ENCODE assay signal across 8 cellular contexts in the genomic region with DNA sequence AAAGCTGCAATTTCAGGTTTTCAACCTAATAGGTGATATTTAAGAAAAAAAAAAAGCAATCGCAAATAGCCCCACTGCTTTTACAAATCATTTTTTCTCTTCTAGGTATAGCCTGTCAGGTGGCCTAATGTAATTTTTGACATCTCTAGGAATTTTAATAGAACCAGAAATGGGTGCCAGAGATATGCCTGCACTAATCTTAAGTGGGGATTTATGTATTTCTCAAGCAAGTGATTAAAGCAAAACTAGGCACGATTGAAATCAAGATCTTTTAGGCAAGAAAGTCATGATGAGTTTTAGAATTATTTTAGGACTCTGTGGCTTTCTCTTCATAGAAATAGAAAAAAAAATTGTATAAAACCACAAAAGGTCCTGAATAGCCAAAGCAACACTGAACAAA. TPM values are rescaled to one million over a fixed set of nuclear protein-coding genes. Genes with fewer than 3 reads are reported as not detected.
DNase-seq lines count a peak whose midpoint lies in the region; ATAC-seq, FAIRE-seq and TF ChIP-seq lines count a peak whose summit lies in the region.

No MANE protein-coding gene starts in this region.

- H2BK120ac ChIP-seq in mesenchymal stem cell (ENCODE audit: low read depth, low read length): no peak overlapping the region

- H3K27me3 Mint-ChIP-seq in astrocyte (ENCODE audit: low read depth, unreplicated experiment): no peaks in the 10 kb centered on the region

- no peak overlapping the region for H3K23ac ChIP-seq in mesenchymal stem cell (ENCODE audit: low read length in 2 of 2)

- intact Hi-C loops in aorta (cut with DNase I): loop anchor here (5.0 to 10.0 kb wide), 2 partner anchors 44 to 456 kb away; no protein-coding TSS in a partner anchor

- peaks cover 15% of the 10 kb centered on the region for H3K4me1 ChIP-seq in HUES64 (ENCODE audit: insufficient read depth, low read length)
- H3K4me1 ChIP-seq in astrocyte (ENCODE audit: insufficient read depth, low read length): peaks cover 9% of the 10 kb centered on the region
- peaks cover 6% of the 10 kb centered on the region for H3K4me1 ChIP-seq in mesenchymal stem cell (ENCODE audit: control insufficient read depth, insufficient read depth, low read depth, low read length)
- H3K4me1 ChIP-seq in aorta (ENCODE audit: control insufficient read depth in 1 of 2, insufficient read depth in 2 of 2, low read length in 2 of 2): peaks cover 0 to 4% of the 10 kb centered on the region in 2 donors

- H2AK5ac ChIP-seq in mesenchymal stem cell (ENCODE audit: low read length, severe bottlenecking): no peak overlapping the region

- peak overlapping the region; percentile 93 for H3K4me3 Mint-ChIP-seq in astrocyte (ENCODE audit: unreplicated experiment)

- no peak for ATAC-seq in aorta (ENCODE audit: low FRiP score)

- no peak overlapping the region for H4K8ac ChIP-seq in mesenchymal stem cell (ENCODE audit: low read length)

- H3K4me3 ChIP-seq in AG10803 (ENCODE audit: low read length) (peak overlapping the region; percentile 82), HUES64 (ENCODE audit: low read length) (peak overlapping the region; percentile 78), astrocyte (ENCODE audit: insufficient read depth, low read depth, low read length) (peak overlapping the region; percentile 82), mesenchymal stem cell (ENCODE audit: insufficient read depth in 1 of 2, low read depth in 1 of 2, low read length in 2 of 2) (peak overlapping the region in 1 of 2 experiments; percentile 83), aorta (ENCODE audit: low read length in 2 of 2) (peak overlapping the region; percentile 62 to 88)

- H3K4me2 ChIP-seq in astrocyte (ENCODE audit: low read length) (peak overlapping the region; percentile 89), mesenchymal stem cell (ENCODE audit: low read length, poor library complexity, severe bottlenecking) (no peak overlapping the region)

- DNase-seq in AG10803 (ENCODE audit: low read depth): no peak
- no peak for DNase-seq in astrocyte (ENCODE audit: low read depth)
- no peak for DNase-seq in mesenchymal stem cell
- DNase-seq in aorta: no peak
- DNase-seq in stimulated activated naive CD4-positive, alpha-beta T cell treated with Interleukin-2 at 50 U/mL for 16 hours (lab: John Stamatoyannopoulos, UW): no peak
- no peak for DNase-seq in GM19239 (ENCODE audit: insufficient read length, low spot score)
- no peak for DNase-seq in GM12891 (ENCODE audit: insufficient read length, low spot score)

- peaks cover 11% of the 10 kb centered on the region for H3K79me2 ChIP-seq in astrocyte (ENCODE audit: insufficient read depth, low read length)

- H4K91ac ChIP-seq in mesenchymal stem cell (ENCODE audit: low read length): no peak overlapping the region

- H2AFZ ChIP-seq in astrocyte (ENCODE audit: low read depth, low read length) (peak overlapping the region; percentile 77), mesenchymal stem cell (ENCODE audit: low read depth, low read length) (no peak overlapping the region)

- H3K4ac ChIP-seq in mesenchymal stem cell (ENCODE audit: low read depth in 1 of 2, low read length in 2 of 2): no peak overlapping the region

- H3K14ac ChIP-seq in mesenchymal stem cell (ENCODE audit: low read length in 2 of 2): no peak overlapping the region

- H3K4me1 Mint-ChIP-seq in astrocyte (ENCODE audit: low read depth, unreplicated experiment): peaks cover 9% of the 10 kb centered on the region

- H3K36me3 ChIP-seq in HUES64 (ENCODE audit: insufficient read depth, low read length): peaks cover 18% of the 10 kb centered on the region
- no peaks in the 10 kb centered on the region for H3K36me3 ChIP-seq in astrocyte (ENCODE audit: insufficient read depth, low read length)
- H3K36me3 ChIP-seq in mesenchymal stem cell (ENCODE audit: control insufficient read depth in 1 of 2, insufficient read depth in 2 of 2, low read depth in 1 of 2, low read length in 2 of 2): peaks cover 1 to 20% of the 10 kb centered on the region in 2 experiments
- no peaks in the 10 kb centered on the region for H3K36me3 ChIP-seq in aorta (ENCODE audit: control insufficient read depth in 1 of 2, insufficient read depth in 2 of 2, low read length in 1 of 2)

- H3K9me3 Mint-ChIP-seq in astrocyte (ENCODE audit: unreplicated experiment): no peaks in the 10 kb centered on the region

- H3K9ac ChIP-seq in HUES64 (ENCODE audit: low read depth, low read length): peak overlapping the region; percentile 87
- peak overlapping the region; percentile 86 for H3K9ac ChIP-seq in astrocyte (ENCODE audit: low read length)
- H3K9ac ChIP-seq in mesenchymal stem cell (ENCODE audit: low read length): peak overlapping the region; percentile 95

- H3K27ac Mint-ChIP-seq in astrocyte (ENCODE audit: unreplicated experiment): peak overlapping the region; percentile 64

- H2BK12ac ChIP-seq in mesenchymal stem cell (ENCODE audit: low read length in 2 of 2): no peak overlapping the region

- FAIRE-seq in astrocyte (lab: Jason Lieb, UNC) (no peak), GM19239 (lab: Jason Lieb, UNC) (no peak), GM12891 (lab: Jason Lieb, UNC) (no peak)

- 74% methylated on average over 1 of the region's 2 CpGs for WGBS in HUES64
- WGBS in mesenchymal stem cell: 71% methylated on average over 1 of the region's 2 CpGs
- WGBS in aorta, 2 donors: 2 to 4% methylated on average over 2 of the region's 2 CpGs

- no peak overlapping the region for H3K18ac ChIP-seq in mesenchymal stem cell (ENCODE audit: low read depth in 1 of 2, low read length in 2 of 2)

- H4K20me1 ChIP-seq in astrocyte (ENCODE audit: insufficient read depth, low read length): no peaks in the 10 kb centered on the region

- H3K27ac ChIP-seq in HUES64 (ENCODE audit: low read depth, low read length) (peak overlapping the region; percentile 89), astrocyte (ENCODE audit: low read depth, low read length) (peak overlapping the region; percentile 85), mesenchymal stem cell (ENCODE audit: low read length, poor library complexity, severe bottlenecking) (peak overlapping the region; percentile 92), aorta (ENCODE audit: low read depth in 1 of 2, low read length in 2 of 2) (peak overlapping the region in 1 of 2 donors; percentile 67)

- H2BK15ac ChIP-seq in mesenchymal stem cell (ENCODE audit: low read depth, poor library complexity, severe bottlenecking): no peak overlapping the region

- peaks cover 3% of the 10 kb centered on the region for H3K36me3 Mint-ChIP-seq in astrocyte (ENCODE audit: low read depth, unreplicated experiment)

- H3K27me3 ChIP-seq in HUES64 (ENCODE audit: insufficient read depth, low read length) (no peaks in the 10 kb centered on the region), astrocyte (ENCODE audit: insufficient read depth, low read length) (no peaks in the 10 kb centered on the region), mesenchymal stem cell (ENCODE audit: control insufficient read depth in 1 of 2, insufficient read depth in 1 of 2, low read length in 2 of 2) (no peaks in the 10 kb centered on the region), aorta (ENCODE audit: control insufficient read depth in 1 of 2, insufficient read depth in 2 of 2, low read length in 1 of 2) (no peaks in the 10 kb centered on the region)

- peaks cover 2% of the 10 kb centered on the region for H3K79me1 ChIP-seq in mesenchymal stem cell (replicated peaks; ENCODE audit: low read length, poor library complexity, severe bottlenecking)

- no peak overlapping the region for H2BK5ac ChIP-seq in mesenchymal stem cell (ENCODE audit: low read depth, low read length, poor library complexity, severe bottlenecking)

- no peaks in the 10 kb centered on the region for H3K9me3 ChIP-seq in HUES64 (ENCODE audit: insufficient read depth, low read depth, low read length)
- H3K9me3 ChIP-seq in astrocyte (ENCODE audit: insufficient read depth, low read depth, low read length): no peaks in the 10 kb centered on the region
- no peaks in the 10 kb centered on the region for H3K9me3 ChIP-seq in mesenchymal stem cell (ENCODE audit: control insufficient read depth, low read length)
- H3K9me3 ChIP-seq in aorta (ENCODE audit: control insufficient read depth, low read length): no peaks in the 10 kb centered on the region

- no peak for TF ChIP-seq POLR2A in GM12891 (IDR thresholded peaks at IDR 0.05; ENCODE audit: low read depth, low read length)

- no peak for TF ChIP-seq CTCF in AG10803 (conservative IDR thresholded peaks at IDR 0.05; ENCODE audit: low read length)
- TF ChIP-seq CTCF in astrocyte (IDR thresholded peaks at IDR 0.05; ENCODE audit: insufficient read depth, low read depth, low read length): no peak

TF ChIP-seq in GM12891, 5 proteins besides CTCF, POLR2A, EP300 and RAD21:
- no peak for TF ChIP-seq POU2F2 (IDR thresholded peaks at IDR 0.05; ENCODE audit: low read depth, low read length)
- no peak for TF ChIP-seq TAF1 (IDR thresholded peaks at IDR 0.05; ENCODE audit: low read depth, low read length)
- TF ChIP-seq SPI1 (IDR thresholded peaks at IDR 0.05; ENCODE audit: low read depth, low read length): no peak
- TF ChIP-seq POLR2AphosphoS5 (IDR thresholded peaks at IDR 0.05; ENCODE audit: low read depth, low read length): no peak
- TF ChIP-seq PAX5 (IDR thresholded peaks at IDR 0.05; ENCODE audit: insufficient read depth, low read length, severe bottlenecking): no peak

RNA-seq across cellular contexts. Expression of gene AMACR, which starts 0.9 kb away (rescaled TPM):
- 14.3 TPM for polyA plus RNA-seq in HUES64 (2013, experiment 1 of 2)
- polyA plus RNA-seq in HUES64 (2013, experiment 2 of 2): 17.0 TPM
- total RNA-seq in astrocyte: 11.5 and 13.4 TPM in 2 replicates
- 8.2 TPM for polyA plus RNA-seq in mesenchymal stem cell (2013, experiment 1 of 2)
- polyA plus RNA-seq in mesenchymal stem cell (2013, experiment 2 of 2): 8.6 TPM
- total RNA-seq in aorta: 10 to 100 TPM in 1 of 2 donors, 1 to 10 TPM in 1; 5.0 to 11.4 TPM
- polyA plus RNA-seq in aorta: 1 to 10 TPM; 6.8 to 8.5 TPM
- 5.8 TPM for polyA plus RNA-seq in GM12891 (2012; ENCODE audit: low read depth, missing spikeins)

RNA-seq across cellular contexts. Expression of gene SLC45A2, which starts 24.2 kb away (rescaled TPM):
- not detected for polyA plus RNA-seq in HUES64 (2013, experiment 1 of 2)
- polyA plus RNA-seq in HUES64 (2013, experiment 2 of 2): not detected
- total RNA-seq in astrocyte (0.82 and 0.98 TPM in 2 replicates), aorta (under 1 TPM; 0.36 to 0.54 TPM)
- 0.28 TPM for polyA plus RNA-seq in mesenchymal stem cell (2013, experiment 1 of 2)
- 0.23 TPM for polyA plus RNA-seq in mesenchymal stem cell (2013, experiment 2 of 2)
- not detected for polyA plus RNA-seq in aorta
- not detected for polyA plus RNA-seq in GM12891 (2012; ENCODE audit: low read depth, missing spikeins)

RNA-seq across cellular contexts. Expression of gene C1QTNF3, which starts 34.3 kb away (rescaled TPM):
- 1.1 TPM for polyA plus RNA-seq in HUES64 (2013, experiment 1 of 2)
- polyA plus RNA-seq in HUES64 (2013, experiment 2 of 2): 4.8 TPM
- total RNA-seq in astrocyte: 0.58 and 0.95 TPM in 2 replicates
- polyA plus RNA-seq in mesenchymal stem cell (2013, experiment 1 of 2): 0.43 TPM
- polyA plus RNA-seq in mesenchymal stem cell (2013, experiment 2 of 2): 0.36 TPM
- 10 to 100 TPM in 1 of 2 donors, 1 to 10 TPM in 1; 5.6 to 38.8 TPM for total RNA-seq in aorta
- 1 to 10 TPM in 1 of 2 donors, not detected in 1; 3.1 TPM for polyA plus RNA-seq in aorta
- polyA plus RNA-seq in GM12891 (2012; ENCODE audit: low read depth, missing spikeins): 1.1 TPM
